In genomic region chr5:141523991-141524390, GRCh38 we compare ENCODE assay signal across 9 cellular contexts. TPM values are rescaled to one million over a fixed set of nuclear protein-coding genes. Genes with fewer than 3 reads are reported as not detected.
DNase-seq lines count a peak whose midpoint lies in the region; ATAC-seq, FAIRE-seq and TF ChIP-seq lines count a peak whose summit lies in the region.
"Had no signal": no experiment of that assay in that cellular context is flagged by ENCODE, and none has a peak within 500 bp of the region (broad histone marks: within the 10 kb centered on the region; RNA-seq: fewer than 3 reads in every experiment).

No MANE protein-coding gene starts in this region.

- H3K36me3 ChIP-seq in GM23248 (ENCODE audit: low read depth): 0 out of 2 replicates have a peak, but pooled peaks cover 4% of the 10 kb centered on the region
- H3K36me3 ChIP-seq in keratinocyte (ENCODE audit: control insufficient read depth in 2 of 2, extremely low read depth in 1 of 2, insufficient read depth in 2 of 2, low read length in 2 of 2): peaks cover 18 to 57% of the 10 kb centered on the region in 2 experiments
- peaks cover 22% of the 10 kb centered on the region for H3K36me3 ChIP-seq in skeletal muscle satellite cell (ENCODE audit: insufficient read depth, low read length)

- peaks cover 84% of the 10 kb centered on the region for H3F3A ChIP-seq in GM23248 (ENCODE audit: insufficient read depth)

- dilution Hi-C loops in keratinocyte (cut with MboI; ENCODE audit: extremely low pct_ligation_motif_present, low sequenced_read_pairs): no loop called here

- in situ Hi-C loops in GM23248 (cut with MboI): no loop called here

- H2AFZ ChIP-seq in GM23248: no peak overlapping the region
- H2AFZ ChIP-seq in keratinocyte (ENCODE audit: control insufficient read depth, low read length): no peak overlapping the region

- no peaks in the 10 kb centered on the region for H4K20me1 ChIP-seq in GM23248 (ENCODE audit: insufficient read depth)
- H4K20me1 ChIP-seq in keratinocyte (ENCODE audit: control insufficient read depth, extremely low read depth, insufficient read depth, low read length): no peaks in the 10 kb centered on the region

- no peak for TF ChIP-seq CTCF in keratinocyte (optimal IDR thresholded peaks at IDR 0.05 in 1 of 3, IDR thresholded peaks at IDR 0.05 in 1 of 3, conservative IDR thresholded peaks at IDR 0.05 in 1 of 3; ENCODE audit: extremely low read depth in 1 of 3, insufficient read depth in 2 of 3, low read length in 3 of 3)

- H3K79me2 ChIP-seq in GM23248 (ENCODE audit: insufficient read depth) (0 out of 2 replicates have a peak, but pooled peaks cover 7% of the 10 kb centered on the region), keratinocyte (ENCODE audit: control insufficient read depth, insufficient read depth, low read length) (no peaks in the 10 kb centered on the region)

- ATAC-seq in GM18511 (IDR thresholded peaks at IDR 0.05; ENCODE audit: unreplicated experiment): no peak

- H3K9me2 ChIP-seq in GM23248 (ENCODE audit: insufficient read depth): no peaks in the 10 kb centered on the region

- H3K4me3 ChIP-seq in GM23248 (peak overlapping the region; percentile 30; the same call in 1 of the 2 replicates), keratinocyte (ENCODE audit: control insufficient read depth in 2 of 3, extremely low read depth in 1 of 3, insufficient read depth in 2 of 3, low read depth in 1 of 3, low read length in 3 of 3) (no peak overlapping the region), skeletal muscle satellite cell (ENCODE audit: low read length) (no peak overlapping the region)

- H3K27ac ChIP-seq in GM23248 (peak overlapping the region; percentile 92), angular gyrus (ENCODE audit: low read depth, low read length) (peak overlapping the region; percentile 76), keratinocyte (ENCODE audit: control insufficient read depth, insufficient read depth, low read length) (peak overlapping the region; percentile 40)
- H3K27ac ChIP-seq: C4-2B had no signal

- H3K4me2 ChIP-seq in GM23248 (ENCODE audit: unreplicated experiment) (peak overlapping the region; percentile 53), keratinocyte (ENCODE audit: control insufficient read depth, extremely low read depth, insufficient read depth, low read depth, low read length) (no peak overlapping the region), skeletal muscle satellite cell (ENCODE audit: low read length) (peak overlapping the region; percentile 25)

- H3K9me1 ChIP-seq in keratinocyte (ENCODE audit: control insufficient read depth, extremely low read depth, insufficient read depth, low read length): no peaks in the 10 kb centered on the region

- H3K9me3 ChIP-seq in GM23248 (ENCODE audit: low read depth): no peaks in the 10 kb centered on the region
- H3K9me3 ChIP-seq in keratinocyte (ENCODE audit: control insufficient read depth, low read depth, low read length): no peaks in the 10 kb centered on the region
- H3K9me3 ChIP-seq in skeletal muscle satellite cell (replicated peaks; ENCODE audit: low read length): no peaks in the 10 kb centered on the region

- H3K9ac ChIP-seq in GM23248 (peak overlapping the region; percentile 75), keratinocyte (ENCODE audit: control insufficient read depth, extremely low read depth, insufficient read depth, low read length) (no peak overlapping the region), skeletal muscle satellite cell (ENCODE audit: low read depth, low read length) (peak overlapping the region; percentile 28)

- H3K4me1 ChIP-seq in GM23248 (ENCODE audit: insufficient read depth) (peaks cover 67% of the 10 kb centered on the region), keratinocyte (ENCODE audit: control insufficient read depth, extremely low read depth, insufficient read depth, low read length) (peaks cover 51% of the 10 kb centered on the region), skeletal muscle satellite cell (ENCODE audit: control insufficient read depth, insufficient read depth, low read length) (peaks cover 72% of the 10 kb centered on the region)

- FAIRE-seq in keratinocyte (lab: Jason Lieb, UNC): no peak

- H3K27me3 ChIP-seq in GM23248 (replicated peaks; ENCODE audit: insufficient read depth) (no peaks in the 10 kb centered on the region), keratinocyte (ENCODE audit: control insufficient read depth, extremely low read depth, insufficient read depth, low read length) (no peaks in the 10 kb centered on the region), skeletal muscle satellite cell (ENCODE audit: control insufficient read depth, insufficient read depth, low read length) (no peaks in the 10 kb centered on the region)

- WGBS in GM23248 (ENCODE audit: low coverage in 1 of 2, low lambda C conversion rate in 2 of 2, missing lambda C conversion rate in 2 of 2), 2 experiments: 65 to 66% methylated on average over 8 of the region's 8 CpGs

- DNase-seq in GM23248 (no peak), keratinocyte (ENCODE audit: low read depth, low spot score) (no peak), COLO829 (ENCODE audit: low spot score) (no peak), HUDEP-2 (lab: John Stamatoyannopoulos, UW; ENCODE audit: unreplicated experiment in 76 of 76) (no peak), CD1c-positive myeloid dendritic cell (ENCODE audit: extremely low spot score) (no peak)

RNA-seq across cellular contexts. Expression of gene PCDHGC5, which starts 35.1 kb away (rescaled TPM):
- total RNA-seq in GM23248 (2014; rRNA removed; shearing (Covaris generic)): 2.2 and 3.2 TPM in 2 replicates
- polyA plus RNA-seq in GM23248 (2016; fragmentation: Nextera tagmentation; extraction: Ambion mirVana) (1.8 and 2.5 TPM in 2 replicates), keratinocyte (0.77 to 1.6 TPM (median 1.5 TPM) in 3 replicates)
- polyA plus RNA-seq in keratinocyte (2011; ENCODE audit: low read depth): 0.12 TPM
- polyA plus RNA-seq in keratinocyte (2011; cell fraction: cytosol; rRNA removed): 0.09 and 0.13 TPM in 2 replicates
- 2.5 and 2.7 TPM in 2 replicates for polyA plus RNA-seq in keratinocyte (2011; cell fraction: nucleus; rRNA removed)
- polyA plus RNA-seq in keratinocyte (2012; ENCODE audit: low replicate concordance): 0.39 and 1.6 TPM in 2 replicates
- polyA minus RNA-seq in keratinocyte: 4.0 to 6.2 TPM (median 5.4 TPM) in 3 replicates
- 1.3 TPM for polyA minus RNA-seq in keratinocyte (2011; cell fraction: cytosol; rRNA and poly(A)+ RNA removed)
- polyA minus RNA-seq in keratinocyte (2011; cell fraction: nucleus; rRNA and poly(A)+ RNA removed): 6.4 and 7.8 TPM in 2 replicates
- total RNA-seq in skeletal muscle satellite cell (2012; rRNA removed): 2.0 and 3.3 TPM in 2 replicates

RNA-seq across cellular contexts. Expression of gene PCDHGC4, which starts 39.2 kb away (rescaled TPM):
- 0.38 and 0.54 TPM in 2 replicates for total RNA-seq in GM23248 (2014; rRNA removed; shearing (Covaris generic))
- polyA plus RNA-seq in GM23248 (2016; fragmentation: Nextera tagmentation; extraction: Ambion mirVana): 0.11 and 0.16 TPM in 2 replicates
- polyA plus RNA-seq in keratinocyte: 0.12 to 0.15 TPM (median 0.13 TPM) in 3 replicates
- polyA plus RNA-seq in keratinocyte (2011; ENCODE audit: low read depth): not detected
- 0.10 TPM in 1 of 2 replicates, not detected in the other for polyA plus RNA-seq in keratinocyte (2011; cell fraction: cytosol; rRNA removed)
- polyA plus RNA-seq in keratinocyte (2011; cell fraction: nucleus; rRNA removed): 0.65 and 0.96 TPM in 2 replicates
- 0.15 and 0.37 TPM in 2 replicates for polyA plus RNA-seq in keratinocyte (2012; ENCODE audit: low replicate concordance)
- polyA minus RNA-seq in keratinocyte: 1.8 to 3.7 TPM (median 2.6 TPM) in 3 replicates
- not detected for polyA minus RNA-seq in keratinocyte (2011; cell fraction: cytosol; rRNA and poly(A)+ RNA removed)
- polyA minus RNA-seq in keratinocyte (2011; cell fraction: nucleus; rRNA and poly(A)+ RNA removed): 1.4 and 3.3 TPM in 2 replicates
- total RNA-seq in skeletal muscle satellite cell (2012; rRNA removed): 1.1 and 1.3 TPM in 2 replicates

RNA-seq across cellular contexts. Expression of gene PCDHGC3, which starts 48.2 kb away (rescaled TPM):
- 44.6 and 53.1 TPM in 2 replicates for total RNA-seq in GM23248 (2014; rRNA removed; shearing (Covaris generic))
- 74.4 and 77.4 TPM in 2 replicates for polyA plus RNA-seq in GM23248 (2016; fragmentation: Nextera tagmentation; extraction: Ambion mirVana)
- 9.8 to 45.1 TPM (median 15.2 TPM) in 3 replicates for polyA plus RNA-seq in keratinocyte
- polyA plus RNA-seq in keratinocyte (2011; ENCODE audit: low read depth): 13.6 TPM
- polyA plus RNA-seq in keratinocyte (2011; cell fraction: cytosol; rRNA removed): 14.4 TPM in 2 replicates
- 61.1 and 61.9 TPM in 2 replicates for polyA plus RNA-seq in keratinocyte (2011; cell fraction: nucleus; rRNA removed)
- 54.2 and 60.9 TPM in 2 replicates for polyA plus RNA-seq in keratinocyte (2012; ENCODE audit: low replicate concordance)
- 13.3 to 68.5 TPM (median 17.7 TPM) in 3 replicates for polyA minus RNA-seq in keratinocyte
- 22.8 TPM for polyA minus RNA-seq in keratinocyte (2011; cell fraction: cytosol; rRNA and poly(A)+ RNA removed)
- 59.0 and 78.7 TPM in 2 replicates for polyA minus RNA-seq in keratinocyte (2011; cell fraction: nucleus; rRNA and poly(A)+ RNA removed)
- total RNA-seq in skeletal muscle satellite cell (2012; rRNA removed): 30.9 and 44.6 TPM in 2 replicates

Comparison
In these comparisons a context has a peak if more than half of its experiments do, and no peak if none do; other contexts are left out.
1. H3K27ac ChIP-seq: peak in every context shown above with its lines; median percentile 92 in GM23248; 76 in angular gyrus; 40 in keratinocyte.